In the genomic region with DNA sequence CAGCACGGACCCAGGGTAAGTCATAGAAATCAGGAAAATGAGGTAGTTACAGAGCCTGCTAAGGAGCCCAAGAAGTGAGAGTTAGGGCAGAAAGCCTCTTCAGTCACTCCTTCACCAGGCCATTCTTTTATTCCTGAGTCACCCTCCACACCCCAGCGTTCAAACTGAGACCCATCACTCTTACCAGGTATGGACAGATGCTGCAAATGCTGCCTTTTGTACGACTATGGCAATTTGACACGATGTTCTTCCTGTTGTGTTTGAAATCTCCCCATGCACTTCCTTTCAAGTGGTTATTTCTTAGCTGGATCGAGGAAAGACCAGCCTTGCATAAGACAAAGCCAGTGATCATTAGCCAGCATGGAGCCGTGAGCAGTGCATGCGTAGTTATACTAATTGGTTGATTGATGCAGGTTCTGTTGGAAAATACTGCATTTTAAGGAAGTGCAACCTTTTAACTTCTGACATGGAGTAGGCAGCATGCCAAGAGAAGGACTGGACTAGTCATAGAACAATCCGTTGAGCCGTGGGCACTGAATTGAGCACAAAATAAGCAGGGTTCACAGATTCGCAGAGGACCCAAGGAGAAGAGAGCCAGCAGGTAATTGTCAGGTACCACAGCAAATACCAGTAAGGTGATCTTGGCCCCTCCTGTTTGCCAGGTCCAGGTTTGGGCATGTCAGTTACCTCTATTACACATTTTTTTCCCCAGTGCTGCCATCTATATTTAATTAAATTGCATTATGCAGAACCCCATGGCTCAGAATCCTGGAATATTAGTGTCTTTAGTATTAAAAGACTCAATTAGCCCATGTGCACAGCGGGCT, we compare ENCODE assay signal across 9 cellular contexts. TPM values are rescaled to one million over a fixed set of nuclear protein-coding genes. Genes with fewer than 3 reads are reported as not detected.
DNase-seq lines count a peak whose midpoint lies in the region; ATAC-seq, FAIRE-seq and TF ChIP-seq lines count a peak whose summit lies in the region.
"Had no signal": no experiment of that assay in that cellular context is flagged by ENCODE, and none has a peak within 500 bp of the region (broad histone marks: within the 10 kb centered on the region; RNA-seq: fewer than 3 reads in every experiment).

No MANE protein-coding gene starts in this region.

- peak; percentile 44 for FAIRE-seq in GM12892 (lab: Jason Lieb, UNC)
- FAIRE-seq: pancreas had no signal

- BruUV-seq in OCI-LY7 (replicated peaks; lab: Mats Ljungman, UMichigan) = no TSS peak

- intact Hi-C loops in OCI-LY7 (cut with micrococcal nuclease; ENCODE audit: unreplicated experiment) = no loop called here
- intact Hi-C loops in lower lobe of right lung (cut with DNase I) = no loop called here

- H3K9me3 ChIP-seq in OCI-LY7 (ENCODE audit: low read length) = no peaks in the 10 kb centered on the region
- H3K9me3 ChIP-seq in lower lobe of right lung = no peaks in the 10 kb centered on the region
- H3K9me3 ChIP-seq: pancreas had no signal

- TF ChIP-seq CTCF in OCI-LY7 (conservative IDR thresholded peaks at IDR 0.05; ENCODE audit: low read length) (no peak), lower lobe of right lung (IDR thresholded peaks at IDR 0.05) (no peak)

- peak overlapping the region; percentile 89 for H3K4me2 ChIP-seq in OCI-LY7 (ENCODE audit: low read length)

- peak overlapping the region; percentile 73 for H3K27ac ChIP-seq in OCI-LY7 (ENCODE audit: low read depth, low read length, poor library complexity, severe bottlenecking)
- H3K27ac ChIP-seq in lower lobe of right lung = peak overlapping the region; percentile 37
- H3K27ac ChIP-seq: pancreas had no signal

- no peaks in the 10 kb centered on the region for H4K20me1 ChIP-seq in OCI-LY7 (ENCODE audit: insufficient read depth, low read length)

- H3K4me3 ChIP-seq in OCI-LY7 (ENCODE audit: low read depth, low read length, poor library complexity, severe bottlenecking) = peak overlapping the region; percentile 56
- H3K4me3 ChIP-seq in lower lobe of right lung = no peak overlapping the region
- H3K4me3 ChIP-seq: pancreas had no signal

- no peak for DNase-seq in GM12892 (ENCODE audit: insufficient read length)
- DNase-seq in OCI-LY7 (ENCODE audit: low spot score) = peak; percentile 34
- DNase-seq in lower lobe of right lung = no peak
- DNase-seq in effector CD8-positive, alpha-beta T cell (lab: John Stamatoyannopoulos, UW) = no peak
- no peak for DNase-seq in NCI-H774 (lab: John Stamatoyannopoulos, UW)
- no peak for DNase-seq in NCI-H748 treated with DMSO at 0.1 percent for 48 hours (lab: John Stamatoyannopoulos, UW)

- POLR2A ChIA-PET in OCI-LY7 (lab: Charles Lee) = no interaction called here

- CTCF ChIA-PET in OCI-LY7 (lab: Charles Lee; ENCODE audit: unreplicated experiment) = no interaction called here

- no peaks in the 10 kb centered on the region for H3K79me2 ChIP-seq in OCI-LY7 (ENCODE audit: insufficient read depth, low read depth, low read length)

- peak; percentile 18 for ATAC-seq in HG02885 (IDR thresholded peaks at IDR 0.05; ENCODE audit: poor library complexity, unreplicated experiment)
- ATAC-seq in lower lobe of right lung = peak; percentile 33 to 64
- no peak for ATAC-seq in HG02938 (IDR thresholded peaks at IDR 0.05; ENCODE audit: unreplicated experiment)

- H3K27me3 ChIP-seq in lower lobe of right lung (ENCODE audit: low read depth) = no peaks in the 10 kb centered on the region
- H3K27me3 ChIP-seq: pancreas had no signal

- H3K36me3 ChIP-seq in OCI-LY7 (ENCODE audit: insufficient read depth, low read length) (no peaks in the 10 kb centered on the region), lower lobe of right lung (no peaks in the 10 kb centered on the region)
- H3K36me3 ChIP-seq: pancreas had no signal

- no peak for TF ChIP-seq POLR2A in GM12892 (IDR thresholded peaks at IDR 0.05; ENCODE audit: low read depth, low read length)

- H3K9me2 ChIP-seq in OCI-LY7 (ENCODE audit: insufficient read depth, low read length) = no peaks in the 10 kb centered on the region

- peaks cover 56% of the 10 kb centered on the region for H3K4me1 ChIP-seq in OCI-LY7 (ENCODE audit: insufficient read depth, low read length, poor library complexity, severe bottlenecking)
- peaks cover 17% of the 10 kb centered on the region for H3K4me1 ChIP-seq in lower lobe of right lung
- H3K4me1 ChIP-seq: pancreas had no signal

- peak overlapping the region; percentile 73; the same call in 1 of the 2 replicates for H2AFZ ChIP-seq in OCI-LY7 (ENCODE audit: low read length)

RNA-seq across cellular contexts. Expression of gene BCL6, which starts 28.9 kb away (rescaled TPM):
- polyA plus RNA-seq in GM12892 (2012; ENCODE audit: missing spikeins) = 0.15 TPM
- 62.4 and 65.6 TPM in 2 replicates for total RNA-seq in OCI-LY7 (2014; rRNA removed; shearing (Covaris generic))
- 251 and 256 TPM in 2 replicates for total RNA-seq in OCI-LY7 (2022)
- total RNA-seq in lower lobe of right lung = 123 TPM
